In genomic region chr10:102419561-102420442, GRCh38 we compare ENCODE assay signal across 8 cellular contexts. TPM values are rescaled to one million over a fixed set of nuclear protein-coding genes. Genes with fewer than 3 reads are reported as not detected.
A peak's percentile ranks its signal among the peaks of the same experiment; 100 is the strongest.
DNase-seq lines count a peak whose midpoint lies in the region; ATAC-seq and TF ChIP-seq lines count a peak whose summit lies in the region.

No MANE protein-coding gene starts in this region.

- CTCF ChIA-PET in Calu3 (lab: Charles Lee) = interaction anchor here (0.5 to 2.0 kb wide), 4 partner anchors 15 to 164 kb away, joined by 3 to 5 read pairs (median 4); no protein-coding TSS in a partner anchor

- intact Hi-C loops in Calu3 (cut with micrococcal nuclease; ENCODE audit: unreplicated experiment) = no loop called here
- intact Hi-C loops in left ventricle myocardium inferior (cut with micrococcal nuclease) = no loop called here

- H3K27ac Mint-ChIP-seq in Calu3 (ENCODE audit: unreplicated experiment) = no peak overlapping the region
- peak overlapping the region; percentile 94 for H3K27ac Mint-ChIP-seq in activated naive CD8-positive, alpha-beta T cell treated with anti-CD3 and anti-CD28 coated beads for 36 hours

- peaks cover 48% of the 10 kb centered on the region for H3K36me3 Mint-ChIP-seq in Calu3 (ENCODE audit: insufficient read depth, unreplicated experiment)
- peaks cover 9% of the 10 kb centered on the region for H3K36me3 Mint-ChIP-seq in activated naive CD8-positive, alpha-beta T cell treated with anti-CD3 and anti-CD28 coated beads for 36 hours

- H3K4me3 ChIP-seq in SJCRH30 (peak overlapping the region; percentile 71), left ventricle myocardium inferior (peak overlapping the region; percentile 82), rectal smooth muscle tissue (ENCODE audit: low read length) (peak overlapping the region; percentile 92)

- no peak overlapping the region for H3K9ac ChIP-seq in rectal smooth muscle tissue (ENCODE audit: low read length)

- ATAC-seq in HG02870 (IDR thresholded peaks at IDR 0.05; ENCODE audit: unreplicated experiment) (no peak), HG03469 (IDR thresholded peaks at IDR 0.05; ENCODE audit: unreplicated experiment) (no peak)

- DNase-seq in Calu3 = peak; percentile 47
- peak; percentile 43 to 50 for DNase-seq in Kasumi-1 (lab: John Stamatoyannopoulos, UW)
- DNase-seq in SJCRH30 = peak; percentile 79 to 88
- peak; percentile 74 for DNase-seq in activated naive CD8-positive, alpha-beta T cell treated with anti-CD3 and anti-CD28 coated beads for 36 hours
- peak; percentile 44 for DNase-seq in left ventricle myocardium inferior

- H3K36me3 ChIP-seq in SJCRH30 (no peaks in the 10 kb centered on the region), left ventricle myocardium inferior (peaks cover 18% of the 10 kb centered on the region), rectal smooth muscle tissue (ENCODE audit: control insufficient read depth, insufficient read depth, low read length) (peaks cover 6% of the 10 kb centered on the region)

- H3K9me3 ChIP-seq in SJCRH30 (replicated peaks) = no peaks in the 10 kb centered on the region
- H3K9me3 ChIP-seq in left ventricle myocardium inferior (replicated peaks) = no peaks in the 10 kb centered on the region

- H3K27me3 Mint-ChIP-seq in Calu3 (ENCODE audit: unreplicated experiment) = peaks cover 42% of the 10 kb centered on the region
- peaks cover 34% of the 10 kb centered on the region for H3K27me3 Mint-ChIP-seq in activated naive CD8-positive, alpha-beta T cell treated with anti-CD3 and anti-CD28 coated beads for 36 hours

- H3K4me1 Mint-ChIP-seq in Calu3 (ENCODE audit: low read depth, unreplicated experiment) = peaks cover 8% of the 10 kb centered on the region
- peaks cover 28% of the 10 kb centered on the region for H3K4me1 Mint-ChIP-seq in activated naive CD8-positive, alpha-beta T cell treated with anti-CD3 and anti-CD28 coated beads for 36 hours

- no peaks in the 10 kb centered on the region; the same call in 1 of the 2 replicates for H3K4me1 ChIP-seq in SJCRH30
- peaks cover 53% of the 10 kb centered on the region for H3K4me1 ChIP-seq in left ventricle myocardium inferior
- peaks cover 19% of the 10 kb centered on the region for H3K4me1 ChIP-seq in rectal smooth muscle tissue (ENCODE audit: control insufficient read depth, insufficient read depth, low read length)

- no TSS peak for BruUV-seq in Calu3 (replicated peaks; lab: Mats Ljungman, UMichigan)

- H3K9me3 Mint-ChIP-seq in Calu3 (ENCODE audit: low read depth, unreplicated experiment) = no peaks in the 10 kb centered on the region
- no peaks in the 10 kb centered on the region for H3K9me3 Mint-ChIP-seq in activated naive CD8-positive, alpha-beta T cell treated with anti-CD3 and anti-CD28 coated beads for 36 hours

- H3K27ac ChIP-seq in SJCRH30 = no peak overlapping the region
- peak overlapping the region; percentile 95 for H3K27ac ChIP-seq in left ventricle myocardium inferior (replicated peaks)
- peak overlapping the region; percentile 92 for H3K27ac ChIP-seq in rectal smooth muscle tissue (ENCODE audit: low read depth, low read length)

- no peak for TF ChIP-seq CTCF in Calu3 (IDR thresholded peaks at IDR 0.05; ENCODE audit: unreplicated experiment)
- no peak for TF ChIP-seq CTCF in left ventricle myocardium inferior (IDR thresholded peaks at IDR 0.05; ENCODE audit: borderline replicate concordance)

- peaks cover 4% of the 10 kb centered on the region; the same call in 1 of the 2 replicates for H3K27me3 ChIP-seq in SJCRH30
- peaks cover 45% of the 10 kb centered on the region for H3K27me3 ChIP-seq in left ventricle myocardium inferior (ENCODE audit: low read depth)
- H3K27me3 ChIP-seq in rectal smooth muscle tissue (ENCODE audit: control insufficient read depth, insufficient read depth, low read length) = no peaks in the 10 kb centered on the region

- H3K4me3 Mint-ChIP-seq in Calu3 (ENCODE audit: low read depth, unreplicated experiment) = peak overlapping the region; percentile 92
- peak overlapping the region; percentile 95 for H3K4me3 Mint-ChIP-seq in activated naive CD8-positive, alpha-beta T cell treated with anti-CD3 and anti-CD28 coated beads for 36 hours

RNA-seq across cellular contexts. Expression of gene FBXL15, which starts 0.8 kb away (rescaled TPM):
- total RNA-seq in Calu3 (2022) (5.5 and 6.4 TPM in 2 replicates), left ventricle myocardium inferior (12.3 TPM)
- total RNA-seq in SJCRH30 (2014; rRNA removed; shearing (Covaris generic)) = 5.8 and 6.1 TPM in 2 replicates
- total RNA-seq in activated naive CD8-positive, alpha-beta T cell treated with anti-CD3 and anti-CD28 coated beads for 36 hours = 10 to 100 TPM; 11.7 to 13.0 TPM

RNA-seq across cellular contexts. Expression of gene PSD, which starts 1.2 kb away (rescaled TPM):
- total RNA-seq in Calu3 (2022) (0.34 and 0.35 TPM in 2 replicates), left ventricle myocardium inferior (0.93 TPM)
- total RNA-seq in SJCRH30 (2014; rRNA removed; shearing (Covaris generic)) = 0.18 and 0.26 TPM in 2 replicates
- 1 to 10 TPM; 5.2 to 7.6 TPM for total RNA-seq in activated naive CD8-positive, alpha-beta T cell treated with anti-CD3 and anti-CD28 coated beads for 36 hours

RNA-seq across cellular contexts. Expression of gene CUEDC2, which starts 12.6 kb away (rescaled TPM):
- total RNA-seq in Calu3 (2022) (38.1 and 43.8 TPM in 2 replicates), left ventricle myocardium inferior (72.3 TPM)
- total RNA-seq in SJCRH30 (2014; rRNA removed; shearing (Covaris generic)) = 94.8 and 101 TPM in 2 replicates
- 10 to 100 TPM; 66.3 to 73.8 TPM for total RNA-seq in activated naive CD8-positive, alpha-beta T cell treated with anti-CD3 and anti-CD28 coated beads for 36 hours

RNA-seq across cellular contexts. Expression of gene NFKB2, which starts 24.3 kb away (rescaled TPM):
- 64.7 and 72.9 TPM in 2 replicates for total RNA-seq in Calu3 (2022)
- 25.3 and 25.6 TPM in 2 replicates for total RNA-seq in SJCRH30 (2014; rRNA removed; shearing (Covaris generic))
- 100 to 1,000 TPM; 247 to 263 TPM for total RNA-seq in activated naive CD8-positive, alpha-beta T cell treated with anti-CD3 and anti-CD28 coated beads for 36 hours
- total RNA-seq in left ventricle myocardium inferior = 11.0 TPM

RNA-seq across cellular contexts. Expression of gene C10orf95, which starts 31.5 kb away (rescaled TPM):
- total RNA-seq in Calu3 (2022) = 0.57 and 0.59 TPM in 2 replicates
- 0.08 and 0.15 TPM in 2 replicates for total RNA-seq in SJCRH30 (2014; rRNA removed; shearing (Covaris generic))
- under 1 TPM; 0.49 to 0.62 TPM for total RNA-seq in activated naive CD8-positive, alpha-beta T cell treated with anti-CD3 and anti-CD28 coated beads for 36 hours
- total RNA-seq in left ventricle myocardium inferior = not detected
